In the genomic region with DNA sequence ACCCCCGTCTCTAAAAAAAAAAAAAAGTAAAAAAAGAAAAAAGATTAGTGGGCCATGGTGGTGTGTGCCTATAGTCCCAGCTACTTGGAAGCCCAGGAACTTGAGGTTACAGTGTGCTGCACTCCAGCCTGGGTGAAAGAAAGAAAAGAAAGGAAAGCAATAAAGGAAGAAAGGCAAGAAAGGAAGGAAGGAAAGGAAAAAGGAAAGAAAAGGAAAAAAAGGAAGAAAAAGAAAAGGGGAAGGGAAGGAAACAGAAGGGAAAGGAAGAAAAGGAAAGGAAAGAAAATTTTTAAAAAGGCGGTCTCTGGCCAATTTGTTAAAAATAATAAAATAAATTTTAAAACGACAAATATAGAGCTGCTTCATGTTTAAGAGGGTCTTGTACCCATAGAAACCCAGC, we compare ENCODE assay signal across 21 cellular contexts.
DNase-seq lines count a peak whose midpoint lies in the region; ATAC-seq, FAIRE-seq and TF ChIP-seq lines count a peak whose summit lies in the region.
"Had no signal": no experiment of that assay in that cellular context is flagged by ENCODE, and none has a peak within 500 bp of the region (broad histone marks: within the 10 kb centered on the region; RNA-seq: fewer than 3 reads in every experiment).

No MANE protein-coding gene starts in this region.

- H4K20me1 ChIP-seq in K562 (replicated peaks; ENCODE audit: control insufficient read depth, insufficient read depth, low read length): no peaks in the 10 kb centered on the region

- H3K9ac ChIP-seq in K562 (ENCODE audit: insufficient read depth in 1 of 2, low read depth in 2 of 2, low read length in 2 of 2): no peak overlapping the region

- H3K4me3 ChIP-seq in K562: no peak overlapping the region
- H3K4me3 ChIP-seq in effector memory CD4-positive, alpha-beta T cell (ENCODE audit: insufficient read depth, low read depth, low read length, poor library complexity, severe bottlenecking): no peak overlapping the region
- H3K4me3 ChIP-seq: A549 had no signal

- TF ChIP-seq EP300 in K562 (IDR thresholded peaks at IDR 0.05; ENCODE audit: low read length): no peak

- H3K79me2 ChIP-seq in K562 (ENCODE audit: control insufficient read depth, insufficient read depth, low read length): no peaks in the 10 kb centered on the region

- ATAC-seq in K562 (no peak), memory B cell (ENCODE audit: low read depth) (no peak), GM19035 (IDR thresholded peaks at IDR 0.05; ENCODE audit: unreplicated experiment) (no peak)
- ATAC-seq: A549 had no signal

- no peaks in the 10 kb centered on the region for H3K9me3 Mint-ChIP-seq in activated T-cell treated with anti-CD3 and anti-CD28 coated beads, Interleukin-2, amount 50 U/mL, for 24 hours
- no peaks in the 10 kb centered on the region for H3K9me3 Mint-ChIP-seq in memory B cell
- H3K9me3 Mint-ChIP-seq in osteocyte (ENCODE audit: unreplicated experiment): no peaks in the 10 kb centered on the region
- H3K9me3 Mint-ChIP-seq: CD4-positive, alpha-beta T cell had no signal

- intact Hi-C loops in K562 (cut with micrococcal nuclease): no loop called here

- POLR2A ChIA-PET in K562 (lab: Yijun Ruan, JAX): interaction anchor here (1.1 to 1.7 kb wide), 2 partner anchors 18 to 74 kb away, joined by 3 to 5 read pairs; a partner anchor contains a TSS

- no peak for TF ChIP-seq RAD21 in K562 (CRISPR knock-in tag; conservative IDR thresholded peaks at IDR 0.05 in 1 of 2, IDR thresholded peaks at IDR 0.05 in 1 of 2)

- H3K9me3 ChIP-seq in K562 (replicated peaks; ENCODE audit: control insufficient read depth, insufficient read depth, low read depth, low read length): no peaks in the 10 kb centered on the region
- H3K9me3 ChIP-seq in effector memory CD4-positive, alpha-beta T cell (ENCODE audit: control insufficient read depth, low read length): no peaks in the 10 kb centered on the region
- H3K9me3 ChIP-seq: A549, Caco-2 had no signal

- H3K4me1 ChIP-seq in K562 (replicated peaks in 1 of 2; ENCODE audit: control insufficient read depth in 2 of 2, insufficient read depth in 2 of 2, low read length in 2 of 2): peaks cover 0 to 5% of the 10 kb centered on the region in 2 experiments; a peak in 1 of 5 replicates
- H3K4me1 ChIP-seq in effector memory CD4-positive, alpha-beta T cell (ENCODE audit: control insufficient read depth, insufficient read depth, low read length, poor library complexity, severe bottlenecking): no peaks in the 10 kb centered on the region
- H3K4me1 ChIP-seq: A549, Caco-2 had no signal

- no peak overlapping the region for H3K27ac ChIP-seq in K562 (ENCODE audit: extremely low read depth, low read depth, low read length)
- H3K27ac ChIP-seq in effector memory CD4-positive, alpha-beta T cell (ENCODE audit: insufficient read depth, low read length, poor library complexity, severe bottlenecking): no peak overlapping the region
- H3K27ac ChIP-seq: 22Rv1, A549, C4-2B had no signal

- no peak for TF ChIP-seq CTCF in K562 (IDR thresholded peaks at IDR 0.05 in 2 of 3, conservative IDR thresholded peaks at IDR 0.05 in 1 of 3; ENCODE audit: insufficient read depth in 2 of 3, low read depth in 1 of 3, low read length in 3 of 3)
- TF ChIP-seq CTCF in osteocyte (IDR thresholded peaks at IDR 0.05): no peak

- H3K4me3 Mint-ChIP-seq in activated T-cell treated with anti-CD3 and anti-CD28 coated beads, Interleukin-2, amount 50 U/mL, for 24 hours: no peak overlapping the region
- H3K4me3 Mint-ChIP-seq in memory B cell: no peak overlapping the region
- no peak overlapping the region for H3K4me3 Mint-ChIP-seq in osteocyte (ENCODE audit: unreplicated experiment)
- H3K4me3 Mint-ChIP-seq: CD4-positive, alpha-beta T cell had no signal

- in situ Hi-C loops in K562 (cut with MboI): no loop called here

- no peak for FAIRE-seq in K562 (lab: Jason Lieb, UNC)
- FAIRE-seq: A549, D721Med, G401.6, GM12891, HTR-8/SVneo had no signal

- H3K36me3 ChIP-seq in K562 (ENCODE audit: control insufficient read depth, insufficient read depth, low read length): peaks cover 52% of the 10 kb centered on the region
- peaks cover 52% of the 10 kb centered on the region for H3K36me3 ChIP-seq in effector memory CD4-positive, alpha-beta T cell (ENCODE audit: control insufficient read depth, insufficient read depth, low read length)

- CTCF ChIA-PET in K562 (lab: Yijun Ruan, JAX; ENCODE audit: low intra/inter-chr PET ratio): no interaction called here

- TF ChIP-seq POLR2A in K562 (conservative IDR thresholded peaks at IDR 0.05): no peak

- no peaks in the 10 kb centered on the region for H3K9me1 ChIP-seq in K562 (ENCODE audit: control insufficient read depth, insufficient read depth, low read length)

- no peaks in the 10 kb centered on the region for H3K4me1 Mint-ChIP-seq in activated T-cell treated with anti-CD3 and anti-CD28 coated beads, Interleukin-2, amount 50 U/mL, for 24 hours (ENCODE audit: low read depth)
- H3K4me1 Mint-ChIP-seq in memory B cell: no peaks in the 10 kb centered on the region
- peaks cover 28% of the 10 kb centered on the region for H3K4me1 Mint-ChIP-seq in osteocyte (ENCODE audit: unreplicated experiment)

- no TSS peak for BruUV-seq in K562 (replicated peaks; lab: Mats Ljungman, UMichigan)

- no peaks in the 10 kb centered on the region for H3K27me3 Mint-ChIP-seq in activated T-cell treated with anti-CD3 and anti-CD28 coated beads, Interleukin-2, amount 50 U/mL, for 24 hours
- no peaks in the 10 kb centered on the region for H3K27me3 Mint-ChIP-seq in memory B cell
- no peaks in the 10 kb centered on the region for H3K27me3 Mint-ChIP-seq in osteocyte (ENCODE audit: unreplicated experiment)
- H3K27me3 Mint-ChIP-seq: CD4-positive, alpha-beta T cell had no signal

- H3K27ac Mint-ChIP-seq in activated T-cell treated with anti-CD3 and anti-CD28 coated beads, Interleukin-2, amount 50 U/mL, for 24 hours: peak overlapping the region; percentile 75
- H3K27ac Mint-ChIP-seq in memory B cell (peak overlapping the region; percentile 7), osteocyte (ENCODE audit: unreplicated experiment) (peak overlapping the region; percentile 7)
- H3K27ac Mint-ChIP-seq: CD4-positive, alpha-beta T cell had no signal

- no peak overlapping the region for H2AFZ ChIP-seq in K562 (ENCODE audit: low read depth, low read length)

- H3K4me2 ChIP-seq in K562 (ENCODE audit: insufficient read depth, low read length): no peak overlapping the region
- H3K4me2 ChIP-seq: A549 had no signal

- WGBS in K562 (ENCODE audit: insufficient coverage, low coverage, missing lambda C conversion rate): 70% methylated on average over 3 of the region's 3 CpGs

- peaks cover 93% of the 10 kb centered on the region for H3K36me3 Mint-ChIP-seq in activated T-cell treated with anti-CD3 and anti-CD28 coated beads, Interleukin-2, amount 50 U/mL, for 24 hours (ENCODE audit: low read depth)
- H3K36me3 Mint-ChIP-seq in memory B cell (peaks cover 34% of the 10 kb centered on the region), osteocyte (ENCODE audit: unreplicated experiment) (peaks cover 31% of the 10 kb centered on the region)

- DNase-seq in activated T-cell treated with anti-CD3 and anti-CD28 coated beads, Interleukin-2, amount 50 U/mL, for 24 hours: no peak
- no peak for DNase-seq in activated T-cell treated with anti-CD3 and anti-CD28 coated beads, Interleukin-2, amount 50 U/mL, for 1 hour
- DNase-seq in K562 (ENCODE audit: extremely low read depth in 1 of 4, low spot score in 3 of 4) (no peak), memory B cell (ENCODE audit: low spot score in 2 of 2) (no peak), osteocyte (ENCODE audit: extremely low spot score, unreplicated experiment) (no peak), NCI-H748 (lab: John Stamatoyannopoulos, UW; ENCODE audit: unreplicated experiment) (no peak)
- DNase-seq in effector memory CD4-positive, alpha-beta T cell: no peak
- DNase-seq: AML-193; Caco-2; CD4-positive, alpha-beta T cell; GOT3; H7; IMR-90 had no signal

- H3K27me3 ChIP-seq in K562 (ENCODE audit: control insufficient read depth in 2 of 2, insufficient read depth in 2 of 2, low read length in 2 of 2): no peaks in the 10 kb centered on the region
- H3K27me3 ChIP-seq in effector memory CD4-positive, alpha-beta T cell (replicated peaks; ENCODE audit: control insufficient read depth, insufficient read depth, low read length, poor library complexity, severe bottlenecking): no peaks in the 10 kb centered on the region

TF ChIP-seq in K562, 482 proteins besides CTCF, POLR2A, EP300 and RAD21:
- TF ChIP-seq ZNF76 (CRISPR knock-in tag; IDR thresholded peaks at IDR 0.05; ENCODE audit: borderline replicate concordance): no peak
- TF ChIP-seq, protein P1, sequence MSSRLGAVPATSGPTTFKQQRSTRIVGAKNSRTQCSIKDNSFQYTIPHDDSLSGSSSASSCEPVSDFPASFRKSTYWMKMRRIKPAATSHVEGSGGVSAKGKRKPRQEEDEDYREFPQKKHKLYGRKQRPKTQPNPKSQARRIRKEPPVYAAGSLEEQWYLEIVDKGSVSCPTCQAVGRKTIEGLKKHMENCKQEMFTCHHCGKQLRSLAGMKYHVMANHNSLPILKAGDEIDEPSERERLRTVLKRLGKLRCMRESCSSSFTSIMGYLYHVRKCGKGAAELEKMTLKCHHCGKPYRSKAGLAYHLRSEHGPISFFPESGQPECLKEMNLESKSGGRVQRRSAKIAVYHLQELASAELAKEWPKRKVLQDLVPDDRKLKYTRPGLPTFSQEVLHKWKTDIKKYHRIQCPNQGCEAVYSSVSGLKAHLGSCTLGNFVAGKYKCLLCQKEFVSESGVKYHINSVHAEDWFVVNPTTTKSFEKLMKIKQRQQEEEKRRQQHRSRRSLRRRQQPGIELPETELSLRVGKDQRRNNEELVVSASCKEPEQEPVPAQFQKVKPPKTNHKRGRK (tag; IDR thresholded peaks at IDR 0.05): peak; percentile 85
- no peak for TF ChIP-seq NR2C2 (CRISPR knock-in tag; IDR thresholded peaks at IDR 0.05)
- no peak for TF ChIP-seq NR2C2 (tag; IDR thresholded peaks at IDR 0.05)
- TF ChIP-seq PHF8 (IDR thresholded peaks at IDR 0.05; ENCODE audit: borderline replicate concordance, low read length): no peak
TF ChIP-seq in K562: peak in this region for 1.

Comparison
In these comparisons a context has a peak if more than half of its experiments do, and no peak if none do; other contexts are left out.
1. H3K27ac Mint-ChIP-seq: peak in every context shown above with its lines; median percentile 75 in activated T-cell treated with anti-CD3 and anti-CD28 coated beads, Interleukin-2, amount 50 U/mL, for 24 hours; 7 in memory B cell; 7 in osteocyte.